In genomic region chr9:105064248-105065118, GRCh38 we compare ENCODE assay signal across 1 cellular context.
TF ChIP-seq lines count a peak whose summit lies in the region.

No MANE protein-coding gene starts in this region.

TF ChIP-seq in HepG2, 621 proteins besides CTCF, POLR2A, EP300 and RAD21 (continued from another document):
- TF ChIP-seq ZHX2 (IDR thresholded peaks at IDR 0.05; ENCODE audit: low read depth) (no peak), ZHX2 (CRISPR knock-in tag; IDR thresholded peaks at IDR 0.05; ENCODE audit: borderline replicate concordance) (no peak), ARID4A (CRISPR knock-in tag; IDR thresholded peaks at IDR 0.05; ENCODE audit: borderline replicate concordance) (peak; percentile 59; the same call in 1 of the 2 replicates), MED1 (CRISPR knock-in tag; IDR thresholded peaks at IDR 0.05) (peak; percentile 78), ZBTB4 (CRISPR knock-in tag; IDR thresholded peaks at IDR 0.05; ENCODE audit: borderline replicate concordance) (peak; percentile 70; the same call in 1 of the 2 replicates), MAFG (CRISPR knock-in tag; IDR thresholded peaks at IDR 0.05) (no peak), GABPA (IDR thresholded peaks at IDR 0.05; ENCODE audit: low read depth, low read length) (no peak), GABPA (CRISPR knock-in tag; IDR thresholded peaks at IDR 0.05; ENCODE audit: low read depth) (no peak), SOX13 (IDR thresholded peaks at IDR 0.05) (no peak), SOX13 (CRISPR knock-in tag; conservative IDR thresholded peaks at IDR 0.05 in 1 of 2, IDR thresholded peaks at IDR 0.05 in 1 of 2) (peak in 1 of 2 experiments; percentile 84; a peak in 2 of 4 replicates), HDAC2 (CRISPR knock-in tag; IDR thresholded peaks at IDR 0.05) (peak; percentile 48)
